In genomic region chr6:52598123-52598823, GRCh38 we compare ENCODE assay signal across 8 cellular contexts. TPM values are rescaled to one million over a fixed set of nuclear protein-coding genes. Genes with fewer than 3 reads are reported as not detected.
A peak's percentile ranks its signal among the peaks of the same experiment; 100 is the strongest.
DNase-seq lines count a peak whose midpoint lies in the region; ATAC-seq and TF ChIP-seq lines count a peak whose summit lies in the region.

No MANE protein-coding gene starts in this region.

- no peak overlapping the region for H3K4me3 ChIP-seq in MM.1S (ENCODE audit: low read length)
- H3K4me3 ChIP-seq in WI38 (ENCODE audit: low read depth, low read length), result no peak overlapping the region

- peaks cover 8% of the 10 kb centered on the region for H3K4me1 Mint-ChIP-seq in activated naive CD4-positive, alpha-beta T cell treated with anti-CD3 and anti-CD28 coated beads, Interleukin-2, amount 10 ng/mL, durations not matched to agents 7 days and 5 days

- H3F3A ChIP-seq in MM.1S (ENCODE audit: insufficient read depth, low read length), result no peaks in the 10 kb centered on the region

- TF ChIP-seq CTCF in MM.1S (IDR thresholded peaks at IDR 0.05; ENCODE audit: low read length) (peak; percentile 43), WI38 (IDR thresholded peaks at IDR 0.05; ENCODE audit: low read depth, low read length) (peak; percentile 81), foreskin keratinocyte (conservative IDR thresholded peaks at IDR 0.05) (peak; percentile 79)

- no peaks in the 10 kb centered on the region for H3K27me3 ChIP-seq in MM.1S (replicated peaks; ENCODE audit: insufficient read depth, low read length)
- H3K27me3 ChIP-seq in foreskin keratinocyte, result no peaks in the 10 kb centered on the region

- peaks cover 15% of the 10 kb centered on the region for H3K4me1 ChIP-seq in MM.1S (ENCODE audit: low read length)
- peaks cover 6% of the 10 kb centered on the region for H3K4me1 ChIP-seq in foreskin keratinocyte

- no peak overlapping the region for H3K9ac ChIP-seq in MM.1S (ENCODE audit: low read length)

- no peak overlapping the region for H3K4me3 Mint-ChIP-seq in activated naive CD4-positive, alpha-beta T cell treated with anti-CD3 and anti-CD28 coated beads, Interleukin-2, amount 10 ng/mL, durations not matched to agents 7 days and 5 days

- no peaks in the 10 kb centered on the region for H3K36me3 Mint-ChIP-seq in activated naive CD4-positive, alpha-beta T cell treated with anti-CD3 and anti-CD28 coated beads, Interleukin-2, amount 10 ng/mL, durations not matched to agents 7 days and 5 days

- H3K9me3 Mint-ChIP-seq in activated naive CD4-positive, alpha-beta T cell treated with anti-CD3 and anti-CD28 coated beads, Interleukin-2, amount 10 ng/mL, durations not matched to agents 7 days and 5 days, result no peaks in the 10 kb centered on the region

- H2AFZ ChIP-seq in MM.1S (ENCODE audit: low read length), result no peak overlapping the region

- no peaks in the 10 kb centered on the region for H3K79me2 ChIP-seq in MM.1S (ENCODE audit: low read length)

- DNase-seq in activated naive CD4-positive, alpha-beta T cell treated with anti-CD3 and anti-CD28 coated beads, Interleukin-2, amount 10 ng/mL, durations not matched to agents 7 days and 5 days, result peak; percentile 39
- no peak for DNase-seq in activated naive CD4-positive, alpha-beta T cell (lab: John Stamatoyannopoulos, UW)
- DNase-seq in MM.1S (no peak), foreskin keratinocyte (peak in 1 of 2 donors; percentile 44), nucleus accumbens (lab: John Stamatoyannopoulos, UW) (peak in 32 of 56 donors; percentile 3 to 63 (median 19)), NCI-H774 (lab: John Stamatoyannopoulos, UW) (no peak)

- no peak overlapping the region for H3K27ac ChIP-seq in MM.1S (ENCODE audit: low read length)
- H3K27ac ChIP-seq in foreskin keratinocyte, result no peak overlapping the region

- no peaks in the 10 kb centered on the region for H3K9me3 ChIP-seq in MM.1S (replicated peaks; ENCODE audit: insufficient read depth, low read length)

- H3K9me2 ChIP-seq in MM.1S (replicated peaks; ENCODE audit: insufficient read depth, low read length), result no peaks in the 10 kb centered on the region

- H3K36me3 ChIP-seq in MM.1S (replicated peaks; ENCODE audit: insufficient read depth, low read length), result no peaks in the 10 kb centered on the region

- ATAC-seq in foreskin keratinocyte (peak; percentile 81), HG02759 (IDR thresholded peaks at IDR 0.05; ENCODE audit: unreplicated experiment) (no peak)

- CTCF ChIA-PET in activated naive CD4-positive, alpha-beta T cell treated with anti-CD3 and anti-CD28 coated beads, Interleukin-2, amount 10 ng/mL, durations not matched to agents 7 days and 5 days (lab: Charles Lee), result interaction anchor here (0.7 to 2.2 kb wide), 4 partner anchors 9 to 22 kb away, joined by 3 to 9 read pairs (median 5); partner anchors contain the start of gene TRAM2

- no peaks in the 10 kb centered on the region for H4K20me1 ChIP-seq in MM.1S (ENCODE audit: insufficient read depth, low read length)

- no peak overlapping the region for H3K27ac Mint-ChIP-seq in activated naive CD4-positive, alpha-beta T cell treated with anti-CD3 and anti-CD28 coated beads, Interleukin-2, amount 10 ng/mL, durations not matched to agents 7 days and 5 days

- H3K27me3 Mint-ChIP-seq in activated naive CD4-positive, alpha-beta T cell treated with anti-CD3 and anti-CD28 coated beads, Interleukin-2, amount 10 ng/mL, durations not matched to agents 7 days and 5 days, result peaks cover 8% of the 10 kb centered on the region

- no peak overlapping the region for H3K4me2 ChIP-seq in MM.1S (ENCODE audit: low read depth, low read length)

RNA-seq across cellular contexts. Expression of gene TRAM2, which starts 21.4 kb away (rescaled TPM):
- total RNA-seq in foreskin keratinocyte, result 23.3 and 34.9 TPM in 2 replicates
- 7.7 and 9.1 TPM in 2 replicates for polyA plus RNA-seq in foreskin keratinocyte

Comparison
In these comparisons a context has a peak if more than half of its experiments do, and no peak if none do; other contexts are left out.
1. DNase-seq: peak in activated naive CD4-positive, alpha-beta T cell treated with anti-CD3 and anti-CD28 coated beads, Interleukin-2, amount 10 ng/mL, durations not matched to agents 7 days and 5 days (single experiment) and nucleus accumbens (32 of 56); none in activated naive CD4-positive, alpha-beta T cell (0 of 4), MM.1S (single experiment) and NCI-H774 (single experiment).
2. Peak in every context shown above with its lines, with median percentiles within 50 percentile points of each other: CTCF ChIP-seq.